8 cellular contexts compared by ENCODE assay signal in the genomic region with DNA sequence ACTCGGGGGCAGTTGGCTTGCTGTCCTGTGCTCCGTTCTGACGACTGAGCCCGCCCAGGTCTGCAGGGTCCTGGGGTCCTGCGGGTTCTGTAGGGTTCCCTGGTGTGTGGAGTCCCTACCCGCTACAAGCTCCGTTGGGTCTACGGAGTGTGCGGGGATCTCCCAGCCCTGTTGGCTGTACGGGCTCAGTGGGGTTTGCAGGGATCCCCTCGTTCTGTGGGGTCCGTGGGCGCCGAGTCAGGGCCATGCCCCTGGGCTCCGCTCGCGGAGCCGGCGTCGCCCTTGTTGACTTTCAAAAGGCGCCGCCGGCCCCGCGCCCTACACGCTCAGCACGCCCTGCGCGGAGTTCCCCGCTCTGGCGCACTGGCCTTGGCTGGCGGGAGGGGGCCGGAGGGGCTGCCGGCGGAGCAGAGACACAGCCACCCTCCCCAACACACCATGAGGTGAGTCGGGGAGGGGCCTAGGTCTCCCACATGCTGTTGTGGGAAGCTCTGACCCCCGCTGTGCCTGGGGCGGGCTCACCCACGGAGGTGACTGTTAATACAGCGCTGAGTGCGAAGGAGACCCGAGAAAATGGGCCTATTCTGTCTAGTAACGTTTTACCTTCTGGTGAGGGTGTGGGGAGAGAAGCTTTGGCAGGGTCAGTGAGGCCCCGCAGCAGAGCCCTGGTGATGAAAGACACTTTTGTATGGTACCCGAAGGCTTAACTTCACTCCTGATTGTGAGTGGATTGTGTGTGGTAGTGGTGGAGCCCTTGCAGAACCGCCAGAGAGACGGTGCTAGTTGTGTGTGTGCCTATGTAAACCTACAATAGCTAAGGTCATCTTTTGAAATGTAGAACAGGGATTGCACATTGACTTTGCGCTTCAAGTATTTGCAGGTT. TPM values are rescaled to one million over a fixed set of nuclear protein-coding genes. Genes with fewer than 3 reads are reported as not detected.
DNase-seq lines count a peak whose midpoint lies in the region; ATAC-seq and TF ChIP-seq lines count a peak whose summit lies in the region.

No MANE protein-coding gene starts in this region.

- H2AFZ ChIP-seq in Loucy (ENCODE audit: low read length): peak overlapping the region; percentile 65

- H3K27me3 Mint-ChIP-seq in Caco-2 (ENCODE audit: insufficient read depth, unreplicated experiment) (no peaks in the 10 kb centered on the region), neural crest cell (ENCODE audit: low read depth) (no peaks in the 10 kb centered on the region)
- H3K27me3 Mint-ChIP-seq in stimulated activated naive CD8-positive, alpha-beta T cell treated with anti-CD3 and anti-CD28 coated beads, Interleukin-15, Interleukin-2, amounts not matched to agents 100 ng/mL and 50 ng/mL, for 24 hours: no peaks in the 10 kb centered on the region

- peak in 1 of 2 experiments; percentile 57 for DNase-seq in Caco-2
- DNase-seq in activated T-helper 1 cell treated with Interleukin-2 at 50 U/mL for 16 hours (ENCODE audit: low read depth): peak; percentile 36
- DNase-seq in fibroblast of pulmonary artery (ENCODE audit: low read depth): peak; percentile 45
- peak; percentile 58 for DNase-seq in neural crest cell (ENCODE audit: low read depth, low spot score)
- DNase-seq in mucosa of gallbladder (ENCODE audit: low spot score): no peak

- H3K4me3 ChIP-seq in Caco-2 (ENCODE audit: low read depth, low read length) (peak overlapping the region; percentile 49), Loucy (ENCODE audit: low read length, poor library complexity, severe bottlenecking) (peak overlapping the region; percentile 79), fibroblast of pulmonary artery (replicated peaks; ENCODE audit: low read depth, low read length) (peak overlapping the region; percentile 60)

- H3K9ac ChIP-seq in Loucy (ENCODE audit: low read depth, low read length, poor library complexity, severe bottlenecking): peak overlapping the region; percentile 86

- CTCF ChIA-PET in Caco-2 (lab: Charles Lee): no interaction called here

- peaks cover 11% of the 10 kb centered on the region for H3K4me1 ChIP-seq in Caco-2
- peaks cover 82% of the 10 kb centered on the region for H3K4me1 ChIP-seq in Loucy (ENCODE audit: insufficient read depth, low read length, poor library complexity, severe bottlenecking)

- no peaks in the 10 kb centered on the region; the same call in 1 of the 2 replicates for H3K36me3 ChIP-seq in Caco-2 (ENCODE audit: control insufficient read depth, insufficient read depth, low read length)
- no peaks in the 10 kb centered on the region for H3K36me3 ChIP-seq in Loucy (ENCODE audit: insufficient read depth, low read length)

- H3K9me3 Mint-ChIP-seq in Caco-2 (ENCODE audit: unreplicated experiment): no peaks in the 10 kb centered on the region
- H3K9me3 Mint-ChIP-seq in neural crest cell: no peaks in the 10 kb centered on the region
- H3K9me3 Mint-ChIP-seq in stimulated activated naive CD8-positive, alpha-beta T cell treated with anti-CD3 and anti-CD28 coated beads, Interleukin-15, Interleukin-2, amounts not matched to agents 100 ng/mL and 50 ng/mL, for 24 hours: no peaks in the 10 kb centered on the region

- H4K20me1 ChIP-seq in Loucy (ENCODE audit: insufficient read depth, low read length, poor library complexity, severe bottlenecking): peaks cover 78% of the 10 kb centered on the region

- H3F3A ChIP-seq in Loucy (ENCODE audit: low read depth): no peaks in the 10 kb centered on the region

- ATAC-seq in GM21528 (IDR thresholded peaks at IDR 0.05; ENCODE audit: low FRiP score, unreplicated experiment): peak; percentile 70

- H3K9me2 ChIP-seq in Loucy (replicated peaks; ENCODE audit: low read depth, low read length): no peaks in the 10 kb centered on the region

- H3K27ac Mint-ChIP-seq in Caco-2 (ENCODE audit: unreplicated experiment) (peak overlapping the region; percentile 65), neural crest cell (ENCODE audit: unreplicated experiment) (peak overlapping the region; percentile 53)
- H3K27ac Mint-ChIP-seq in stimulated activated naive CD8-positive, alpha-beta T cell treated with anti-CD3 and anti-CD28 coated beads, Interleukin-15, Interleukin-2, amounts not matched to agents 100 ng/mL and 50 ng/mL, for 24 hours: peak overlapping the region; percentile 83

- TF ChIP-seq CTCF in Caco-2 (IDR thresholded peaks at IDR 0.05; ENCODE audit: insufficient read depth in 1 of 2, low read depth in 1 of 2, low read length in 1 of 2, severe bottlenecking in 1 of 2, unreplicated experiment in 1 of 2) (no peak), Loucy (conservative IDR thresholded peaks at IDR 0.05; ENCODE audit: low read length) (no peak), fibroblast of pulmonary artery (IDR thresholded peaks at IDR 0.05; ENCODE audit: low read length, missing control alignments) (no peak), neural crest cell (conservative IDR thresholded peaks at IDR 0.05) (no peak)

- POLR2A ChIA-PET in Caco-2 (lab: Charles Lee): interaction anchor here (0.5 to 1.9 kb wide), 2 partner anchors 8 to 100 kb away, joined by 5 to 8 read pairs; a partner anchor contains a TSS

- peaks cover 12% of the 10 kb centered on the region for H3K36me3 Mint-ChIP-seq in Caco-2 (ENCODE audit: insufficient read depth, unreplicated experiment)
- H3K36me3 Mint-ChIP-seq in neural crest cell (ENCODE audit: low read depth): no peaks in the 10 kb centered on the region
- peaks cover 20% of the 10 kb centered on the region for H3K36me3 Mint-ChIP-seq in stimulated activated naive CD8-positive, alpha-beta T cell treated with anti-CD3 and anti-CD28 coated beads, Interleukin-15, Interleukin-2, amounts not matched to agents 100 ng/mL and 50 ng/mL, for 24 hours (ENCODE audit: low read depth)

- H3K79me2 ChIP-seq in Loucy (ENCODE audit: insufficient read depth, low read length): peaks cover 99% of the 10 kb centered on the region

- H3K4me3 Mint-ChIP-seq in Caco-2 (ENCODE audit: unreplicated experiment): peak overlapping the region; percentile 63
- peak overlapping the region; percentile 86 for H3K4me3 Mint-ChIP-seq in neural crest cell
- H3K4me3 Mint-ChIP-seq in stimulated activated naive CD8-positive, alpha-beta T cell treated with anti-CD3 and anti-CD28 coated beads, Interleukin-15, Interleukin-2, amounts not matched to agents 100 ng/mL and 50 ng/mL, for 24 hours: peak overlapping the region; percentile 85

- H3K4me1 Mint-ChIP-seq in Caco-2 (ENCODE audit: low read depth, unreplicated experiment): peaks cover 34% of the 10 kb centered on the region
- peaks cover 30% of the 10 kb centered on the region for H3K4me1 Mint-ChIP-seq in neural crest cell
- H3K4me1 Mint-ChIP-seq in stimulated activated naive CD8-positive, alpha-beta T cell treated with anti-CD3 and anti-CD28 coated beads, Interleukin-15, Interleukin-2, amounts not matched to agents 100 ng/mL and 50 ng/mL, for 24 hours (ENCODE audit: low read depth): peaks cover 86% of the 10 kb centered on the region

- H3K9me3 ChIP-seq in Caco-2 (no peaks in the 10 kb centered on the region), Loucy (ENCODE audit: insufficient read depth, low read depth, low read length) (no peaks in the 10 kb centered on the region)

- no TSS peak for BruUV-seq in Caco-2 (replicated peaks; lab: Mats Ljungman, UMichigan)

- peak overlapping the region; percentile 97 for H3K4me2 ChIP-seq in Loucy (ENCODE audit: low read depth, low read length, poor library complexity, severe bottlenecking)

- H3K27me3 ChIP-seq in Caco-2 (replicated peaks; ENCODE audit: control insufficient read depth, insufficient read depth, low read length): no peaks in the 10 kb centered on the region
- H3K27me3 ChIP-seq in Loucy (ENCODE audit: insufficient read depth, low read length, poor library complexity, severe bottlenecking): no peaks in the 10 kb centered on the region

- intact Hi-C loops in Caco-2 (cut with micrococcal nuclease; ENCODE audit: unreplicated experiment): no loop called here

RNA-seq across cellular contexts. Expression of a gene that starts 8.1 kb away (rescaled TPM):
- total RNA-seq in Caco-2 (2022): 102 and 108 TPM in 2 replicates
- total RNA-seq in neural crest cell: 49.1 and 49.8 TPM in 2 replicates
- total RNA-seq in mucosa of gallbladder: 48.5 TPM

RNA-seq across cellular contexts. Expression of a gene that starts 26.3 kb away (rescaled TPM):
- 37.0 and 44.8 TPM in 2 replicates for total RNA-seq in Caco-2 (2022)
- total RNA-seq in neural crest cell: 40.8 and 41.0 TPM in 2 replicates
- total RNA-seq in mucosa of gallbladder: 37.3 TPM
